8 cellular contexts compared by ENCODE assay signal in the genomic region with DNA sequence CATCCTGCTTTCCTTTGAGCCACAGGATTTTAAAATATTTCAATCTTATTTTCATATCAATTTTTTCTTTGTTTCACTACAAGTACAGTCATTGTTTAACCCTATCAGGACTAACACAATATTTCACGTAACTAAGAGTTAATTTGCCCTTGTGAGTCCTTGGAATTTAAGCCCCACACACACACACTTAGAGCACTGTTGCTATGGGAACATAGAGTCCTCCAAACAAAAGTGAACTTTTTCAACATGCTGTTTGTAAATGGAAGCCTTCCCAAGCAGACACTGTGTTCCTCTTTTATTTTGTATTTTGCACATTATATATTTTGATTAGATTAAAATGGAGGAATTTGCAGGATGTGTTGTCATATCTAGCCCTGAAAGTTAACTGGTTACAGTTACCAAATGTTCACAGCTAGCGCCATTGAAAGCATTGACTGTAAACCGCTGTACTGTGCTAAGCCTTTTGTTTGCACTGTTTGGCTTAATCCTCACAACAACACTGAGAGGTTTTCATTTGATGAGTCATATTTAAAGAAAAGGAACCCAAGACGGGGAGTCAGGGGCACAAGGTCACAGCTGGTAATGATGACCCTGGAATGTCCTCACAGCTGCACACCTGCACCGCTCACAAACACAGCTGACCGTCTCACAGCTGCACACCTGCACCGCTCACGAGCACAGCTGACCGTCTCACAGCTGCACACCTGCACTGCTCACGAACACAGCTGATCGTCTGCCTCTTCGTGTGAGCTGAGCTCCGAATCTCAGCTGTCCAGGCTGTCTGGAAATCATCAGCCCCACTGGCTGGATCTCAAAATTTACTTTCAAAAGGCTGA. TPM values are rescaled to one million over a fixed set of nuclear protein-coding genes. Genes with fewer than 3 reads are reported as not detected.
DNase-seq lines count a peak whose midpoint lies in the region; ATAC-seq and TF ChIP-seq lines count a peak whose summit lies in the region.

No MANE protein-coding gene starts in this region.

- H3K27me3 Mint-ChIP-seq in activated CD8-positive, alpha-beta T cell treated with anti-CD3 and anti-CD28 coated beads, Interleukin-2, amount 10 ng/mL, durations not matched to agents 7 days and 5 days (ENCODE audit: low read depth): no peaks in the 10 kb centered on the region

- DNase-seq in GM12865 (ENCODE audit: low read depth) (peak; percentile 26), adipocyte (ENCODE audit: low read depth) (peak; percentile 79), right lobe of liver (peak in 1 of 3 donors; percentile 37), MG63 (no peak), hepatic stellate cell (ENCODE audit: low spot score) (no peak)
- DNase-seq in activated CD8-positive, alpha-beta T cell treated with anti-CD3 and anti-CD28 coated beads, Interleukin-2, amount 10 ng/mL, durations not matched to agents 7 days and 5 days: no peak

- H3K27ac Mint-ChIP-seq in activated CD8-positive, alpha-beta T cell treated with anti-CD3 and anti-CD28 coated beads, Interleukin-2, amount 10 ng/mL, durations not matched to agents 7 days and 5 days: no peak overlapping the region

- H3K9ac ChIP-seq in HUES6 (ENCODE audit: low read length) (no peak overlapping the region), adipocyte (ENCODE audit: low read length) (no peak overlapping the region)

- H3K36me3 ChIP-seq in HUES6 (ENCODE audit: control insufficient read depth, insufficient read depth, low read length): peaks cover 32% of the 10 kb centered on the region
- H3K36me3 ChIP-seq in adipocyte (ENCODE audit: control insufficient read depth, insufficient read depth, low read length, severe bottlenecking): peaks cover 15% of the 10 kb centered on the region
- H3K36me3 ChIP-seq in right lobe of liver: peaks cover 0 to 22% (median 2%) of the 10 kb centered on the region in 4 donors
- peaks cover 17% of the 10 kb centered on the region for H3K36me3 ChIP-seq in MG63

- H3K36me3 Mint-ChIP-seq in activated CD8-positive, alpha-beta T cell treated with anti-CD3 and anti-CD28 coated beads, Interleukin-2, amount 10 ng/mL, durations not matched to agents 7 days and 5 days (ENCODE audit: low read depth): peaks cover 29% of the 10 kb centered on the region

- WGBS in right lobe of liver (ENCODE audit: insufficient coverage, low coverage, low lambda C conversion rate, missing lambda C conversion rate): 48% methylated on average over 13 of the region's 13 CpGs

- no peaks in the 10 kb centered on the region for H3K9me3 ChIP-seq in HUES6 (ENCODE audit: control insufficient read depth, insufficient read depth, low read depth, low read length)
- no peaks in the 10 kb centered on the region for H3K9me3 ChIP-seq in adipocyte (ENCODE audit: control insufficient read depth, low read length)
- no peaks in the 10 kb centered on the region for H3K9me3 ChIP-seq in right lobe of liver
- H3K9me3 ChIP-seq in MG63: no peaks in the 10 kb centered on the region

- no peaks in the 10 kb centered on the region for H3K9me3 Mint-ChIP-seq in activated CD8-positive, alpha-beta T cell treated with anti-CD3 and anti-CD28 coated beads, Interleukin-2, amount 10 ng/mL, durations not matched to agents 7 days and 5 days (ENCODE audit: insufficient read depth)

- no peak overlapping the region for H3K4me3 ChIP-seq in GM12865 (ENCODE audit: low read depth, low read length)
- no peak overlapping the region for H3K4me3 ChIP-seq in HUES6 (ENCODE audit: low read depth, low read length)
- H3K4me3 ChIP-seq in adipocyte (ENCODE audit: low read length): peak overlapping the region; percentile 52
- H3K4me3 ChIP-seq in right lobe of liver: no peak overlapping the region
- no peak overlapping the region for H3K4me3 ChIP-seq in MG63

- TF ChIP-seq POLR2A in right lobe of liver (IDR thresholded peaks at IDR 0.05): no peak

- H3K4me3 Mint-ChIP-seq in activated CD8-positive, alpha-beta T cell treated with anti-CD3 and anti-CD28 coated beads, Interleukin-2, amount 10 ng/mL, durations not matched to agents 7 days and 5 days: no peak overlapping the region

- ATAC-seq in right lobe of liver (peak in 3 of 4 donors; percentile 31 to 49 (median 45)), GM19397 (IDR thresholded peaks at IDR 0.05; ENCODE audit: unreplicated experiment) (no peak)
- ATAC-seq in activated CD8-positive, alpha-beta T cell treated with anti-CD3 and anti-CD28 coated beads, Interleukin-2, amount 10 ng/mL, durations not matched to agents 7 days and 5 days: no peak

- CTCF ChIA-PET in activated CD8-positive, alpha-beta T cell treated with anti-CD3 and anti-CD28 coated beads, Interleukin-2, amount 10 ng/mL, durations not matched to agents 7 days and 5 days (lab: Charles Lee): interaction anchor here (2.2 kb wide), 1 partner anchor 12 kb away, joined by 7 read pairs; no protein-coding TSS in a partner anchor

- H3K27me3 ChIP-seq in HUES6 (ENCODE audit: control insufficient read depth, insufficient read depth, low read length) (no peaks in the 10 kb centered on the region), adipocyte (replicated peaks; ENCODE audit: control insufficient read depth, insufficient read depth, low read length) (no peaks in the 10 kb centered on the region), right lobe of liver (no peaks in the 10 kb centered on the region), MG63 (no peaks in the 10 kb centered on the region)

- POLR2A ChIA-PET in activated CD8-positive, alpha-beta T cell treated with anti-CD3 and anti-CD28 coated beads, Interleukin-2, amount 10 ng/mL, durations not matched to agents 7 days and 5 days (lab: Charles Lee): no interaction called here

- H3K4me1 ChIP-seq in HUES6 (ENCODE audit: control insufficient read depth, insufficient read depth, low read length): peaks cover 23% of the 10 kb centered on the region
- H3K4me1 ChIP-seq in adipocyte (ENCODE audit: control insufficient read depth, insufficient read depth, low read length): peaks cover 29% of the 10 kb centered on the region
- H3K4me1 ChIP-seq in right lobe of liver: peaks cover 0 to 18% (median 0%) of the 10 kb centered on the region in 4 donors

- intact Hi-C loops in right lobe of liver (cut with DNase I): no loop called here

- no peak for TF ChIP-seq CTCF in GM12865 (IDR thresholded peaks at IDR 0.05; ENCODE audit: insufficient read depth, low read depth, low read length, missing control alignments)
- TF ChIP-seq CTCF in right lobe of liver (IDR thresholded peaks at IDR 0.05): no peak

- peaks cover 29% of the 10 kb centered on the region for H3K4me1 Mint-ChIP-seq in activated CD8-positive, alpha-beta T cell treated with anti-CD3 and anti-CD28 coated beads, Interleukin-2, amount 10 ng/mL, durations not matched to agents 7 days and 5 days (ENCODE audit: low read depth)

- peak overlapping the region; percentile 4; the same call in 1 of the 2 replicates for H3K27ac ChIP-seq in HUES6 (ENCODE audit: low read depth, low read length)
- no peak overlapping the region for H3K27ac ChIP-seq in right lobe of liver

RNA-seq across cellular contexts. Expression of gene HSBP1, which starts 6.3 kb away (rescaled TPM):
- 10 to 100 TPM in 4 of 6 experiments, 1 to 10 TPM in 2; 5.6 to 46.2 (median 35.2) TPM for total RNA-seq in right lobe of liver
- total RNA-seq in MG63 (2014; rRNA removed; shearing (Covaris generic); ENCODE audit: low replicate concordance): 32.8 and 110 TPM in 2 replicates
- total RNA-seq in activated CD8-positive, alpha-beta T cell treated with anti-CD3 and anti-CD28 coated beads, Interleukin-2, amount 10 ng/mL, durations not matched to agents 7 days and 5 days: 10 to 100 TPM; 64.8 to 72.9 TPM

Comparison
In these comparisons a context has a peak if more than half of its experiments do, and no peak if none do; other contexts are left out.
1. DNase-seq: peak in GM12865 (single experiment) and adipocyte (single experiment); none in MG63 (single experiment), activated CD8-positive, alpha-beta T cell treated with anti-CD3 and anti-CD28 coated beads, Interleukin-2, amount 10 ng/mL, durations not matched to agents 7 days and 5 days (single experiment) and hepatic stellate cell (single experiment).
2. ATAC-seq: peak in right lobe of liver (3 of 4); none in activated CD8-positive, alpha-beta T cell treated with anti-CD3 and anti-CD28 coated beads, Interleukin-2, amount 10 ng/mL, durations not matched to agents 7 days and 5 days (single experiment) and GM19397 (single experiment).